ENCODE assay signal across 8 cellular contexts in the genomic region with DNA sequence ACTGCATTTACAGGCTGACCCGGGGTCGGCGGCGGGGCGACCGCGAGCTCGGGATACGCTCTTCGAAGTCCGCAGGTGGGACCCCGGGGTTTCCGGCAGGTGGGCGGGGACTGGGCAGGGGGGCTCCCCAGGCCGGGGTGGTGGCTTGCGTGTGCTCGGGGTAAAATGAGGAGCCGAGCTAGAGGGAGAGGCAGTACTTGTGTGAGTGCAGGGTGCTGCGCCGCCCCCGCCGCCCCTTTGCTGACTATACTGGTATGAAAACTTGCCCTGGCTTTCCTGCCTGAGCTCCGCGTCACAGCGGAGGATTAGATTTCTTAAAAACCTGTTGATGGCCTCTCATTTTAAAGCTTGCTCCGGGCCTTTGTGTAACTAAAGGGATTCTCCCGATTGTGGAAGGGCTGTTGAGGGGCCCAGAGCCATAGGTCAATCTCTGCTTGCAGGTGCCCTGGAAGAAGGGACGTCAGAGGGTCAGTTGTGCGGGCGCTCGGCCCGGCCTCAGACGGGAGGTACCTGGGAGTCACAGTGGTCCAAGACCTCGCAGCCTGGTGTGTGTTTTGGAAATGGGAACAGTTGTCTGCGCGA. TPM values are rescaled to one million over a fixed set of nuclear protein-coding genes. Genes with fewer than 3 reads are reported as not detected.
DNase-seq lines count a peak whose midpoint lies in the region; ATAC-seq and TF ChIP-seq lines count a peak whose summit lies in the region.

No MANE protein-coding gene starts in this region.

- H3K4me3 ChIP-seq in dorsolateral prefrontal cortex: peak overlapping the region; percentile 66 to 96 (median 84)
- peak overlapping the region; percentile 70 for H3K4me3 ChIP-seq in lower leg skin (ENCODE audit: low read depth, poor library complexity, severe bottlenecking)

- H3K27me3 ChIP-seq in dorsolateral prefrontal cortex: no peaks in the 10 kb centered on the region

- WGBS in lower leg skin, 2 donors: 0 to 1% methylated on average over 25 to 31 of the region's 36 CpGs

- H3K27ac ChIP-seq in dorsolateral prefrontal cortex: peak overlapping the region in 53 of 59 donors; percentile 1 to 96 (median 88)

- peak; percentile 48 for ATAC-seq in HG02943 (IDR thresholded peaks at IDR 0.05; ENCODE audit: low read depth, unreplicated experiment)

- DNase-seq in NCI-H187 (lab: John Stamatoyannopoulos, UW): peak; percentile 4 to 44
- DNase-seq in NCI-H187 treated with DMSO at 0.1 percent for 48 hours (lab: John Stamatoyannopoulos, UW): no peak
- peak; percentile 56 for DNase-seq in NCI-H2171 (lab: John Stamatoyannopoulos, UW)
- DNase-seq in activated CD4-positive, alpha-beta T cell treated with anti-CD3 and anti-CD28 coated beads, Interleukin-2, amount 50 U/mL, for 4 hours: peak; percentile 78 to 79
- peak; percentile 31 to 67 (median 54) for DNase-seq in dorsolateral prefrontal cortex
- DNase-seq in lower leg skin (ENCODE audit: low spot score in 2 of 2): peak; percentile 42 to 87
- peak; percentile 76 to 87 for DNase-seq in stimulated activated CD4-positive, alpha-beta T cell treated with anti-CD3 and anti-CD28 coated beads, Interleukin-4, amount 100 ng/mL, for 4 hours

- no peak for TF ChIP-seq CTCF in dorsolateral prefrontal cortex (IDR thresholded peaks at IDR 0.05 in 54 of 56, conservative IDR thresholded peaks at IDR 0.05 in 2 of 56; ENCODE audit: low read depth in 1 of 56, partially characterized antibody in 56 of 56)
- TF ChIP-seq CTCF in lower leg skin (IDR thresholded peaks at IDR 0.05): no peak

- TF ChIP-seq POLR2A in lower leg skin (IDR thresholded peaks at IDR 0.05): no peak

- intact Hi-C loops in dorsolateral prefrontal cortex (cut with DNase I) (loop anchor here (5.0 to 10.0 kb wide), 3 partner anchors 72 to 321 kb away; partner anchors contain the start of genes NAPEPLD (in 2 of the 2) and PMPCB (in 1 of the 2)), lower leg skin (cut with DNase I; ENCODE audit: low total_unique reads) (no loop called here)

RNA-seq across cellular contexts. Expression of gene ARMC10, which starts 0.5 kb away (rescaled TPM):
- total RNA-seq in dorsolateral prefrontal cortex: 10 to 100 TPM; 28.5 to 62.6 (median 44.0) TPM
- total RNA-seq in lower leg skin: 10 to 100 TPM; 36.2 to 75.9 (median 57.0) TPM

RNA-seq across cellular contexts. Expression of gene FBXL13, which starts 0.8 kb away (rescaled TPM):
- total RNA-seq in dorsolateral prefrontal cortex (10 to 100 TPM in 2 of 120 experiments, 1 to 10 TPM in 118; 2.0 to 10.4 (median 5.2) TPM), lower leg skin (1 to 10 TPM in 2 of 4 donors, under 1 TPM in 1, not detected in 1; 0.78 to 1.5 (median 1.1) TPM)
